ENCODE assay signal across 14 cellular contexts in the genomic region with DNA sequence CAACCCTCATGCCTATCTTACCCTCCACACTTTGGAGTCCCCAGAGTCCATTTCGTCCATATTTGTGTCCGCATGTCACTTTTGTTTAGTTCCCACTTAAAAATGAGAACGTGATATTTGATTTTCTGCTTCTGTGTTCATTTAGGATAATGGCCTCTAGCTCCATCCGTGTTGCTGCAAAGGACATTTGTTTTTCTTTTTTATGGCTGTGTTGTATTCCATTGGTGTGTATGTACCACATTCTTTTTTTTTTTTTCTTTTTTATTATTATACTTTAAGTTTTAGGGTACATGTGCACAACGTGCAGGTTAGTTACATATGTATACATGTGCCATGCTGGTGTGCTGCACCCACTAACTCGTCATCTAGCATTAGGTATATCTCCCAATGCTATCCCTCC. TPM values are rescaled to one million over a fixed set of nuclear protein-coding genes. Genes with fewer than 3 reads are reported as not detected.
"Had no signal": no experiment of that assay in that cellular context is flagged by ENCODE, and none has a peak within 500 bp of the region (broad histone marks: within the 10 kb centered on the region; RNA-seq: fewer than 3 reads in every experiment).

No MANE protein-coding gene starts in this region.

RNA-seq across cellular contexts. Expression of a gene that starts 7.2 kb away (rescaled TPM):
- total RNA-seq: stomach, subcutaneous adipose tissue, suprapubic skin, temporal lobe, thoracic aorta, thyroid gland, tibial nerve, transverse colon, upper lobe of left lung, upper lobe of right lung, ureter, urinary bladder, uterus, vagina had no signal
- polyA plus RNA-seq: stomach, urinary bladder had no signal
